Comparison of ENCODE assay signal across 24 cellular contexts in the genomic region with DNA sequence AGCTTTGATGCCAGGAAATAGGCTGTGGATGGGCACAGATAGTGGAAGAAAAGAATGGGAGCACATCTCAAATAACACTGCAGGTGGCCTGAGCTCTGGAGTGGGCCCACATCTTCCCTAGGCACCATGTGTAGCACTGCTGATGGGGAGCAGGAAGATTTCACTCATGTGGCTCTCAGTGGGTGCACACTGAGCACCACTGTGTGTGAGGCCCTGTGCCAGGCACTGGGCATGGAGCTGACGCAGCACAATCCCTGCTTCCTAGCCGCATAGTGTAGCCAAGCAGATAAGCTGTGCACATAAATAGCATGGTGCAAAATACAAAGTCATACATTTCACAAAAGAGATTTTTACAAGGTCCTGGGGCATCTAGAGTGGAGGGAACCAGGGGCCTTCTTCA.
DNase-seq lines count a peak whose midpoint lies in the region; ATAC-seq and TF ChIP-seq lines count a peak whose summit lies in the region.
"Had no signal": no experiment of that assay in that cellular context is flagged by ENCODE, and none has a peak within 500 bp of the region (broad histone marks: within the 10 kb centered on the region; RNA-seq: fewer than 3 reads in every experiment).

No MANE protein-coding gene starts in this region.

- TF ChIP-seq CTCF in left ventricle myocardium inferior (IDR thresholded peaks at IDR 0.05; ENCODE audit: borderline replicate concordance), result no peak
- no peak for TF ChIP-seq CTCF in stomach (IDR thresholded peaks at IDR 0.05)

- H3K36me3 ChIP-seq in left ventricle myocardium inferior (no peaks in the 10 kb centered on the region), stomach (no peaks in the 10 kb centered on the region)
- H3K36me3 ChIP-seq: BE2C had no signal

- ATAC-seq in GM18505 (IDR thresholded peaks at IDR 0.05; ENCODE audit: unreplicated experiment), result no peak
- ATAC-seq: A549, GM12878, HepG2, K562 had no signal

- TF ChIP-seq EP300 in stomach (IDR thresholded peaks at IDR 0.05), result no peak

- H3K4me1 ChIP-seq in left ventricle myocardium inferior (peaks cover 14% of the 10 kb centered on the region), stomach (no peaks in the 10 kb centered on the region)
- H3K4me1 ChIP-seq: A549, BE2C had no signal

- TF ChIP-seq POLR2A in stomach (IDR thresholded peaks at IDR 0.05) (no peak), GM18505 (IDR thresholded peaks at IDR 0.05; ENCODE audit: borderline replicate concordance, extremely low read depth, insufficient read depth, insufficient read length) (no peak)

- intact Hi-C loops in left ventricle myocardium inferior (cut with micrococcal nuclease), result no loop called here
- intact Hi-C loops in stomach (cut with DNase I; ENCODE audit: low total_unique reads), result no loop called here

- H3K27me3 ChIP-seq in left ventricle myocardium inferior (ENCODE audit: low read depth) (no peaks in the 10 kb centered on the region), stomach (no peaks in the 10 kb centered on the region)
- H3K27me3 ChIP-seq: BE2C had no signal

- 40 to 78% (median 47%) methylated on average over 2 of the region's 2 CpGs for WGBS in stomach, 5 donors

- H3K27ac ChIP-seq in left ventricle myocardium inferior (replicated peaks), result no peak overlapping the region
- H3K27ac ChIP-seq in stomach, result no peak overlapping the region
- H3K27ac ChIP-seq: A549, HL-60, SK-N-MC had no signal

- in situ Hi-C loops in G401 (cut with HindIII; ENCODE audit: low sequenced_read_pairs), result no loop called here

- no peak overlapping the region for H3K4me3 ChIP-seq in left ventricle myocardium inferior
- no peak overlapping the region for H3K4me3 ChIP-seq in stomach
- H3K4me3 ChIP-seq: A549, GM12878, K562, SK-N-MC had no signal

- no peaks in the 10 kb centered on the region for H3K9me3 ChIP-seq in left ventricle myocardium inferior (replicated peaks)
- no peaks in the 10 kb centered on the region for H3K9me3 ChIP-seq in stomach
- H3K9me3 ChIP-seq: A549, BE2C had no signal

- DNase-seq in G401 (ENCODE audit: low spot score), result peak; percentile 8
- peak; percentile 5 for DNase-seq in cerebellar cortex (ENCODE audit: low spot score)
- DNase-seq in left ventricle myocardium inferior, result peak; percentile 30
- DNase-seq in stomach, result peak; percentile 28
- DNase-seq in NOMO-1 (lab: John Stamatoyannopoulos, UW; ENCODE audit: unreplicated experiment in 2 of 2), result no peak
- DNase-seq in COLO829 (ENCODE audit: low spot score), result no peak
- DNase-seq: BE2C, DMS79 treated with DMSO at 0.1 percent for 48 hours, H9, HFFc6, MM.1S, NCI-H1092 treated with DMSO at 0.1 percent for 48 hours, NCI-H146, NCI-H2029, NCI-H2171 treated with DMSO at 0.1 percent for 48 hours, NCI-H526, SHP77 treated with DMSO at 0.1 percent for 48 hours had no signal

Comparison
In these comparisons a context has a peak if more than half of its experiments do, and no peak if none do; other contexts are left out.
1. DNase-seq: peak in G401 (single experiment), cerebellar cortex (single experiment), left ventricle myocardium inferior (single experiment) and stomach (single experiment); none in NOMO-1 (0 of 2) and COLO829 (single experiment).